8 cellular contexts compared by ENCODE assay signal in genomic region chr14:73472182-73473114, GRCh38. TPM values are rescaled to one million over a fixed set of nuclear protein-coding genes. Genes with fewer than 3 reads are reported as not detected.
A peak's percentile ranks its signal among the peaks of the same experiment; 100 is the strongest.
DNase-seq lines count a peak whose midpoint lies in the region; ATAC-seq, FAIRE-seq and TF ChIP-seq lines count a peak whose summit lies in the region.

No MANE protein-coding gene starts in this region.

- H3K9ac ChIP-seq in HepG2 (ENCODE audit: insufficient read depth, low read depth, low read length), result no peak overlapping the region

- no peak overlapping the region for H3K4me3 ChIP-seq in HepG2 (replicated peaks in 1 of 3; ENCODE audit: insufficient read depth in 1 of 3, low read depth in 2 of 3, low read length in 3 of 3)

- H3K4me2 ChIP-seq in HepG2 (ENCODE audit: low read depth, low read length), result no peak overlapping the region

- POLR2A ChIA-PET in HepG2 (lab: Yijun Ruan, JAX), result interaction anchor here (0.7 to 2.1 kb wide), 6 partner anchors 10 to 240 kb away, joined by 3 to 11 read pairs (median 4); partner anchors contain the start of genes NUMB and RIOX1

- CTCF ChIA-PET in HepG2 (lab: Yijun Ruan, JAX; ENCODE audit: low intra/inter-chr PET ratio, low total read pairs), result interaction anchor here (0.7 to 3.1 kb wide), 3 partner anchors 177 to 241 kb away, joined by 3 to 24 read pairs (median 10); no protein-coding TSS in a partner anchor

- in situ Hi-C loops in HepG2 (cut with HindIII; ENCODE audit: extremely low pct_ligation_motif_present, low pct_unique_long_range_greater_than_20kb), result loop anchor here (5.0 to 25.0 kb wide), 2 partner anchors 240 to 435 kb away; partner anchors contain the start of gene ZFYVE1

- H3K9me3 ChIP-seq in HepG2 (ENCODE audit: low read length), result no peaks in the 10 kb centered on the region

- no peaks in the 10 kb centered on the region for H4K20me1 ChIP-seq in HepG2 (ENCODE audit: insufficient read depth, low read length)

- 66% methylated on average over 18 of the region's 18 CpGs for WGBS in HepG2 (ENCODE audit: low lambda C conversion rate)

- H3K27me3 ChIP-seq in HepG2 (ENCODE audit: control insufficient read depth in 1 of 2, insufficient read depth in 2 of 2, low read length in 2 of 2), result no peaks in the 10 kb centered on the region

- TF ChIP-seq POLR2A in HepG2 (IDR thresholded peaks at IDR 0.05; ENCODE audit: insufficient read depth in 1 of 2, low read depth in 2 of 2, low read length in 2 of 2), result no peak

- ATAC-seq in HepG2 (peak; percentile 81), HG02870 (IDR thresholded peaks at IDR 0.05; ENCODE audit: unreplicated experiment) (no peak)

- peak; percentile 80 for TF ChIP-seq CTCF in HepG2 (CRISPR knock-in tag; IDR thresholded peaks at IDR 0.05)

- no TSS peak for BruUV-seq in HepG2 (replicated peaks; lab: Mats Ljungman, UMichigan)

- peak; percentile 96 for FAIRE-seq in HepG2 (lab: Jason Lieb, UNC)

- H3K27ac ChIP-seq in HepG2 (ENCODE audit: extremely low read length, insufficient read depth, low read length), result no peak overlapping the region

- H3K79me2 ChIP-seq in HepG2 (ENCODE audit: insufficient read depth, low read length), result no peaks in the 10 kb centered on the region

- no peak for TF ChIP-seq EP300 in HepG2 (IDR thresholded peaks at IDR 0.05; ENCODE audit: low read depth in 2 of 2, low read length in 2 of 2)
- TF ChIP-seq EP300 in HepG2 (CRISPR knock-in tag; IDR thresholded peaks at IDR 0.05; ENCODE audit: borderline replicate concordance), result no peak

- intact Hi-C loops in HepG2 (cut with micrococcal nuclease; ENCODE audit: unreplicated experiment), result loop anchor here (1.0 to 2.0 kb wide), 2 partner anchors 177 to 242 kb away; no protein-coding TSS in a partner anchor

- H3K36me3 ChIP-seq in HepG2 (replicated peaks in 1 of 2; ENCODE audit: control insufficient read depth in 1 of 2, insufficient read depth in 2 of 2, low read length in 2 of 2), result no peaks in the 10 kb centered on the region

- peak; percentile 86 for TF ChIP-seq RAD21 in HepG2 (CRISPR knock-in tag; IDR thresholded peaks at IDR 0.05)

- DNase-seq in GDM1 (lab: John Stamatoyannopoulos, UW) (peak; percentile 22), KG1 (lab: John Stamatoyannopoulos, UW) (peak; percentile 49), NOMO-1 treated with dmso at 0.1 percent for 144 hours (lab: John Stamatoyannopoulos, UW; ENCODE audit: unreplicated experiment) (peak; percentile 23), cerebellar nuclear complex (lab: John Stamatoyannopoulos, UW) (peak; percentile 8 to 75), HepG2 (ENCODE audit: low spot score) (peak; percentile 64), activated gamma-delta T cell treated with Interleukin-2 at 50 U/mL for 16 hours (no peak), activated T-cell treated with anti-CD3 and anti-CD28 coated beads for 4 hours (no peak)

- peaks cover 19% of the 10 kb centered on the region for H3K4me1 ChIP-seq in HepG2 (ENCODE audit: insufficient read depth, low read length)

- no peak overlapping the region for H2AFZ ChIP-seq in HepG2 (ENCODE audit: low read length)

TF ChIP-seq in HepG2, 621 proteins besides CTCF, POLR2A, EP300 and RAD21:
- peak; percentile 24; the same call in 1 of the 2 replicates for TF ChIP-seq MIXL1 (CRISPR knock-in tag; IDR thresholded peaks at IDR 0.05)
- TF ChIP-seq ZKSCAN8 (CRISPR knock-in tag; IDR thresholded peaks at IDR 0.05; ENCODE audit: borderline replicate concordance), result peak; percentile 95
- 0 out of 2 replicates have a peak, but pooled peaks have one; percentile 20 for TF ChIP-seq ZNF770 (CRISPR knock-in tag; IDR thresholded peaks at IDR 0.05)
- TF ChIP-seq ZFP90 (CRISPR knock-in tag; IDR thresholded peaks at IDR 0.05; ENCODE audit: borderline replicate concordance), result 0 out of 2 replicates have a peak, but pooled peaks have one; percentile 34
- no peak for TF ChIP-seq KDM3A (CRISPR knock-in tag; IDR thresholded peaks at IDR 0.05; ENCODE audit: low read depth)
- TF ChIP-seq STAG1 (CRISPR knock-in tag; IDR thresholded peaks at IDR 0.05), result peak; percentile 96
- no peak for TF ChIP-seq ZNF264 (CRISPR knock-in tag; IDR thresholded peaks at IDR 0.05)
- TF ChIP-seq SMC3 (IDR thresholded peaks at IDR 0.05; ENCODE audit: low read length), result peak; percentile 87
- 0 out of 4 replicates have a peak, but pooled peaks of 1 of the 2 experiments have one; percentile 43 for TF ChIP-seq KLF16 (CRISPR knock-in tag; IDR thresholded peaks at IDR 0.05)
- no peak for TF ChIP-seq SOX6 (IDR thresholded peaks at IDR 0.05)
- 0 out of 2 replicates have a peak, but pooled peaks have one; percentile 10 for TF ChIP-seq SOX6 (CRISPR knock-in tag; IDR thresholded peaks at IDR 0.05)

RNA-seq across cellular contexts. Expression of gene NUMB, which starts 14.1 kb away (rescaled TPM):
- 20.3 and 27.7 TPM in 2 replicates for total RNA-seq in HepG2 (2016; rRNA removed; fragmentation: Illumina TruSeq; extraction: Trizol)
- 5.7 and 8.8 TPM in 2 replicates for total RNA-seq in HepG2 (2016; cell fraction: cytosol; rRNA removed; fragmentation: Illumina TruSeq; extraction: Trizol; ENCODE audit: low read depth)
- 22.2 and 31.9 TPM in 2 replicates for total RNA-seq in HepG2 (2016; cell fraction: insoluble cytoplasmic fraction; rRNA removed; fragmentation: Illumina TruSeq; extraction: Trizol)
- 14.7 and 15.0 TPM in 2 replicates for total RNA-seq in HepG2 (2016; cell fraction: membrane; rRNA removed; fragmentation: Illumina TruSeq; extraction: Trizol)
- total RNA-seq in HepG2 (2016; cell fraction: nucleus; rRNA removed; fragmentation: Illumina TruSeq; extraction: Trizol), result 34.7 and 36.8 TPM in 2 replicates
- polyA plus RNA-seq in HepG2 (2011; rRNA removed), result 71.1 and 77.1 TPM in 2 replicates
- 46.5 and 51.7 TPM in 2 replicates for polyA plus RNA-seq in HepG2 (2011; cell fraction: cytosol; rRNA removed)
- polyA plus RNA-seq in HepG2 (2011; cell fraction: nucleus; rRNA removed), result 87.4 and 94.3 TPM in 2 replicates
- polyA plus RNA-seq in HepG2 (2012), result 32.2 and 36.9 TPM in 2 replicates
- polyA plus RNA-seq in HepG2 (2016; cell fraction: cytosol; fragmentation: Illumina TruSeq; extraction: Trizol; ENCODE audit: low read depth), result 2.7 and 3.2 TPM in 2 replicates
- 41.7 and 43.4 TPM in 2 replicates for polyA plus RNA-seq in HepG2 (2016; cell fraction: insoluble cytoplasmic fraction; fragmentation: Illumina TruSeq; extraction: Trizol; ENCODE audit: low read depth)
- 9.9 and 10.5 TPM in 2 replicates for polyA plus RNA-seq in HepG2 (2016; cell fraction: membrane; fragmentation: Illumina TruSeq; extraction: Trizol; ENCODE audit: low read depth)
- 52.2 and 60.2 TPM in 2 replicates for polyA plus RNA-seq in HepG2 (2016; cell fraction: nucleus; fragmentation: Illumina TruSeq; extraction: Trizol; ENCODE audit: insufficient read depth, low read depth)
- polyA minus RNA-seq in HepG2 (2011; rRNA and poly(A)+ RNA removed; ENCODE audit: low replicate concordance), result 149 and 174 TPM in 2 replicates
- polyA minus RNA-seq in HepG2 (2011; cell fraction: cytosol; rRNA and poly(A)+ RNA removed), result 41.3 and 51.9 TPM in 2 replicates
- polyA minus RNA-seq in HepG2 (2011; cell fraction: nucleus; rRNA and poly(A)+ RNA removed), result 101 and 107 TPM in 2 replicates

RNA-seq across cellular contexts. Expression of gene RIOX1, which starts 18.3 kb away (rescaled TPM):
- 15.0 and 15.9 TPM in 2 replicates for total RNA-seq in HepG2 (2016; rRNA removed; fragmentation: Illumina TruSeq; extraction: Trizol)
- 1.1 and 1.4 TPM in 2 replicates for total RNA-seq in HepG2 (2016; cell fraction: cytosol; rRNA removed; fragmentation: Illumina TruSeq; extraction: Trizol; ENCODE audit: low read depth)
- total RNA-seq in HepG2 (2016; cell fraction: insoluble cytoplasmic fraction; rRNA removed; fragmentation: Illumina TruSeq; extraction: Trizol), result 14.6 and 15.0 TPM in 2 replicates
- total RNA-seq in HepG2 (2016; cell fraction: membrane; rRNA removed; fragmentation: Illumina TruSeq; extraction: Trizol), result 4.5 and 4.9 TPM in 2 replicates
- total RNA-seq in HepG2 (2016; cell fraction: nucleus; rRNA removed; fragmentation: Illumina TruSeq; extraction: Trizol), result 6.9 and 8.2 TPM in 2 replicates
- 4.5 and 6.4 TPM in 2 replicates for polyA plus RNA-seq in HepG2 (2011; rRNA removed)
- polyA plus RNA-seq in HepG2 (2011; cell fraction: cytosol; rRNA removed), result 5.1 and 5.6 TPM in 2 replicates
- polyA plus RNA-seq in HepG2 (2011; cell fraction: nucleus; rRNA removed), result 6.1 and 6.4 TPM in 2 replicates
- polyA plus RNA-seq in HepG2 (2012), result 3.6 and 4.5 TPM in 2 replicates
- 0.70 and 0.74 TPM in 2 replicates for polyA plus RNA-seq in HepG2 (2016; cell fraction: cytosol; fragmentation: Illumina TruSeq; extraction: Trizol; ENCODE audit: low read depth)
- 14.9 and 15.5 TPM in 2 replicates for polyA plus RNA-seq in HepG2 (2016; cell fraction: insoluble cytoplasmic fraction; fragmentation: Illumina TruSeq; extraction: Trizol; ENCODE audit: low read depth)
- polyA plus RNA-seq in HepG2 (2016; cell fraction: membrane; fragmentation: Illumina TruSeq; extraction: Trizol; ENCODE audit: low read depth), result 1.9 and 2.0 TPM in 2 replicates
- 8.8 and 10.1 TPM in 2 replicates for polyA plus RNA-seq in HepG2 (2016; cell fraction: nucleus; fragmentation: Illumina TruSeq; extraction: Trizol; ENCODE audit: insufficient read depth, low read depth)
- 12.5 and 31.8 TPM in 2 replicates for polyA minus RNA-seq in HepG2 (2011; rRNA and poly(A)+ RNA removed; ENCODE audit: low replicate concordance)
- 5.6 and 5.8 TPM in 2 replicates for polyA minus RNA-seq in HepG2 (2011; cell fraction: cytosol; rRNA and poly(A)+ RNA removed)
- 10.3 and 10.8 TPM in 2 replicates for polyA minus RNA-seq in HepG2 (2011; cell fraction: nucleus; rRNA and poly(A)+ RNA removed)

Comparison
In these comparisons a context has a peak if more than half of its experiments do, and no peak if none do; other contexts are left out.
1. DNase-seq: peak in GDM1 (single experiment), KG1 (single experiment), NOMO-1 treated with dmso at 0.1 percent for 144 hours (single experiment), cerebellar nuclear complex (2 of 2) and HepG2 (single experiment); none in activated gamma-delta T cell treated with Interleukin-2 at 50 U/mL for 16 hours (single experiment) and activated T-cell treated with anti-CD3 and anti-CD28 coated beads for 4 hours (single experiment).